In genomic region chr5:180119031-180119885, GRCh38 we compare ENCODE assay signal across 17 cellular contexts. TPM values are rescaled to one million over a fixed set of nuclear protein-coding genes. Genes with fewer than 3 reads are reported as not detected.
DNase-seq lines count a peak whose midpoint lies in the region; ATAC-seq and TF ChIP-seq lines count a peak whose summit lies in the region.
"Had no signal": no experiment of that assay in that cellular context is flagged by ENCODE, and none has a peak within 500 bp of the region (broad histone marks: within the 10 kb centered on the region; RNA-seq: fewer than 3 reads in every experiment).

No MANE protein-coding gene starts in this region.

- DNase-seq in cardiac septum (ENCODE audit: low spot score) (peak; percentile 56), left ventricle myocardium inferior (no peak), left cardiac atrium (peak; percentile 16), osteoblast (ENCODE audit: insufficient read length, low spot score, missing footprints) (peak; percentile 55), upper lobe of right lung (peak; percentile 49)
- DNase-seq: ACHN, COR-L47, HFFc6, NCI-H1436, NCI-H2029 treated with DMSO at 0.1 percent for 48 hours, NCI-H2171 treated with DMSO at 0.1 percent for 48 hours, NCI-H748 treated with DMSO at 0.1 percent for 48 hours, RPMI8226 had no signal

- H4K20me1 ChIP-seq in osteoblast (ENCODE audit: insufficient read depth, low read length) = no peaks in the 10 kb centered on the region

- H3K36me3 ChIP-seq in left ventricle myocardium inferior = no peaks in the 10 kb centered on the region
- no peaks in the 10 kb centered on the region for H3K36me3 ChIP-seq in osteoblast (ENCODE audit: insufficient read depth, low read length)
- no peaks in the 10 kb centered on the region for H3K36me3 ChIP-seq in upper lobe of right lung

- H3K4me3 ChIP-seq in left ventricle myocardium inferior (no peak overlapping the region), osteoblast (ENCODE audit: insufficient read depth, low read length) (no peak overlapping the region), upper lobe of right lung (no peak overlapping the region)

- no peaks in the 10 kb centered on the region for H3K4me1 ChIP-seq in left ventricle myocardium inferior
- no peaks in the 10 kb centered on the region for H3K4me1 ChIP-seq in osteoblast (ENCODE audit: insufficient read depth, low read length)
- no peaks in the 10 kb centered on the region for H3K4me1 ChIP-seq in upper lobe of right lung

- H3K27ac ChIP-seq in left ventricle myocardium inferior (replicated peaks) (no peak overlapping the region), osteoblast (ENCODE audit: low read depth, low read length) (no peak overlapping the region), upper lobe of right lung (no peak overlapping the region)
- H3K27ac ChIP-seq: KMS-11 had no signal

- H2AFZ ChIP-seq in osteoblast (ENCODE audit: low read length) = no peak overlapping the region

- no peak for ATAC-seq in left cardiac atrium
- ATAC-seq in upper lobe of right lung = no peak
- ATAC-seq in GM21825 (IDR thresholded peaks at IDR 0.05; ENCODE audit: unreplicated experiment) = no peak
- no peak for ATAC-seq in GM19452 (IDR thresholded peaks at IDR 0.05; ENCODE audit: unreplicated experiment)
- no peak for ATAC-seq in HG02840 (IDR thresholded peaks at IDR 0.05; ENCODE audit: low FRiP score, unreplicated experiment)

- TF ChIP-seq CTCF in left ventricle myocardium inferior (IDR thresholded peaks at IDR 0.05; ENCODE audit: borderline replicate concordance) (no peak), osteoblast (IDR thresholded peaks at IDR 0.05; ENCODE audit: extremely low read depth, low read depth, low read length) (no peak), upper lobe of right lung (IDR thresholded peaks at IDR 0.05) (no peak)

- intact Hi-C loops in cardiac septum (cut with DNase I) = no loop called here
- intact Hi-C loops in left ventricle myocardium inferior (cut with micrococcal nuclease) = no loop called here
- intact Hi-C loops in left cardiac atrium (cut with DNase I) = no loop called here
- intact Hi-C loops in upper lobe of right lung (cut with DNase I) = no loop called here

- no peaks in the 10 kb centered on the region for H3K79me2 ChIP-seq in osteoblast (ENCODE audit: insufficient read depth, low read length)

- H3K9me3 ChIP-seq in left ventricle myocardium inferior (replicated peaks) (no peaks in the 10 kb centered on the region), osteoblast (ENCODE audit: low read depth, low read length) (no peaks in the 10 kb centered on the region), upper lobe of right lung (no peaks in the 10 kb centered on the region)

- no peak overlapping the region for H3K4me2 ChIP-seq in osteoblast (ENCODE audit: insufficient read depth, low read length)
- H3K4me2 ChIP-seq: KMS-11 had no signal

- peaks cover 60% of the 10 kb centered on the region for H3K27me3 ChIP-seq in left ventricle myocardium inferior (ENCODE audit: low read depth)
- peaks cover 9% of the 10 kb centered on the region for H3K27me3 ChIP-seq in osteoblast (ENCODE audit: insufficient read depth, low read length)
- H3K27me3 ChIP-seq in upper lobe of right lung = peaks cover 15% of the 10 kb centered on the region

RNA-seq across cellular contexts. Expression of gene RNF130, which starts 47.7 kb away (rescaled TPM):
- total RNA-seq in cardiac septum (33.7 TPM), left ventricle myocardium inferior (45.9 TPM), left cardiac atrium (10 to 100 TPM; 45.6 to 67.2 TPM), osteoblast (25.0 and 28.6 TPM in 2 replicates), upper lobe of right lung (109 TPM)
